ENCODE assay signal across 13 cellular contexts in genomic region chr5:31382051-31382878, GRCh38.
DNase-seq lines count a peak whose midpoint lies in the region; ATAC-seq and TF ChIP-seq lines count a peak whose summit lies in the region.
"Had no signal": no experiment of that assay in that cellular context is flagged by ENCODE, and none has a peak within 500 bp of the region (broad histone marks: within the 10 kb centered on the region; RNA-seq: fewer than 3 reads in every experiment).

No MANE protein-coding gene starts in this region.

- H2AFZ ChIP-seq in SK-N-SH (ENCODE audit: low read depth), result 0 out of 2 replicates have a peak overlapping the region, but pooled peaks have one; percentile 36

- H3K9me3 ChIP-seq in SK-N-SH, result no peaks in the 10 kb centered on the region

- peaks cover 3 to 7% of the 10 kb centered on the region in 2 donors for H3K9me3 Mint-ChIP-seq in stimulated activated naive B cell treated with anti-CD40 and anti-IgM and Interleukin-4, amounts not matched to agents 10 μg/mL and 1 μg/mL and 100 μg/mL, for 72 hours
- no peaks in the 10 kb centered on the region for H3K9me3 Mint-ChIP-seq in stimulated activated naive CD8-positive, alpha-beta T cell treated with anti-CD3 and anti-CD28 coated beads, Interleukin-15, amount 100 ng/mL, for 72 hours

- H3K4me2 ChIP-seq in SK-N-SH, result no peak overlapping the region

- H3K9ac ChIP-seq in SK-N-SH, result no peak overlapping the region

- TF ChIP-seq EP300 in SK-N-SH (IDR thresholded peaks at IDR 0.05; ENCODE audit: borderline replicate concordance in 1 of 2, low read depth in 1 of 2, low read length in 1 of 2), result no peak

- H3K27me3 ChIP-seq in SK-N-SH (ENCODE audit: insufficient read depth), result no peaks in the 10 kb centered on the region

- no peak for TF ChIP-seq CTCF in SK-N-SH (IDR thresholded peaks at IDR 0.05)

- DNase-seq in DMS 273 (lab: John Stamatoyannopoulos, UW; ENCODE audit: unreplicated experiment), result peak; percentile 7
- no peak for DNase-seq in DMS 273 treated with DMSO at 0.1 percent for 48 hours (lab: John Stamatoyannopoulos, UW)
- DNase-seq in SK-N-SH, result no peak
- no peak for DNase-seq in stimulated activated naive B cell treated with anti-CD40 and anti-IgM and Interleukin-4, amounts not matched to agents 10 μg/mL and 1 μg/mL and 100 μg/mL, for 72 hours
- DNase-seq in stimulated activated CD4-positive, alpha-beta T cell treated with anti-CD3 and anti-CD28 coated beads, Interleukin-4, amount 100 ng/mL, for 1 hour, result no peak
- DNase-seq in stimulated activated naive CD8-positive, alpha-beta T cell treated with anti-CD3 and anti-CD28 coated beads, Interleukin-15, amount 100 ng/mL, for 72 hours, result no peak
- DNase-seq: activated gamma-delta T cell, DMS53, NCI-H526 had no signal

- H3F3A ChIP-seq in SK-N-SH (replicated peaks; ENCODE audit: insufficient read depth), result no peaks in the 10 kb centered on the region

- no peak overlapping the region for H3K4me3 Mint-ChIP-seq in stimulated activated naive B cell treated with anti-CD40 and anti-IgM and Interleukin-4, amounts not matched to agents 10 μg/mL and 1 μg/mL and 100 μg/mL, for 72 hours
- no peak overlapping the region for H3K4me3 Mint-ChIP-seq in stimulated activated naive CD8-positive, alpha-beta T cell treated with anti-CD3 and anti-CD28 coated beads, Interleukin-15, amount 100 ng/mL, for 72 hours

- no peak overlapping the region for H3K27ac Mint-ChIP-seq in stimulated activated naive B cell treated with anti-CD40 and anti-IgM and Interleukin-4, amounts not matched to agents 10 μg/mL and 1 μg/mL and 100 μg/mL, for 72 hours
- H3K27ac Mint-ChIP-seq in stimulated activated naive CD8-positive, alpha-beta T cell treated with anti-CD3 and anti-CD28 coated beads, Interleukin-15, amount 100 ng/mL, for 72 hours, result no peak overlapping the region

- POLR2A ChIA-PET in SK-N-SH (lab: Yijun Ruan, JAX), result no interaction called here

- CTCF ChIA-PET in SK-N-SH (lab: Yijun Ruan, JAX), result no interaction called here

- TF ChIP-seq RAD21 in SK-N-SH (IDR thresholded peaks at IDR 0.05; ENCODE audit: low read length), result no peak

- H4K20me1 ChIP-seq in SK-N-SH (ENCODE audit: insufficient read depth), result no peaks in the 10 kb centered on the region

- no peak overlapping the region for H3K4me3 ChIP-seq in SK-N-SH (ENCODE audit: low read depth in 2 of 2, low read length in 1 of 2)
- H3K4me3 ChIP-seq: skin epidermis had no signal

- H3K79me2 ChIP-seq in SK-N-SH (ENCODE audit: insufficient read depth), result no peaks in the 10 kb centered on the region

- no peak overlapping the region for H3K27ac ChIP-seq in SK-N-SH (ENCODE audit: low read depth in 2 of 2, low read length in 1 of 2)
- H3K27ac ChIP-seq: 22Rv1, skin epidermis had no signal

- H3K4me1 Mint-ChIP-seq in stimulated activated naive B cell treated with anti-CD40 and anti-IgM and Interleukin-4, amounts not matched to agents 10 μg/mL and 1 μg/mL and 100 μg/mL, for 72 hours, result peaks cover 0 to 8% of the 10 kb centered on the region in 2 donors
- H3K4me1 Mint-ChIP-seq in stimulated activated naive CD8-positive, alpha-beta T cell treated with anti-CD3 and anti-CD28 coated beads, Interleukin-15, amount 100 ng/mL, for 72 hours, result no peaks in the 10 kb centered on the region

- 82% methylated on average over 15 of the region's 15 CpGs for WGBS in SK-N-SH (ENCODE audit: low lambda C conversion rate)

- no peaks in the 10 kb centered on the region for H3K36me3 Mint-ChIP-seq in stimulated activated naive B cell treated with anti-CD40 and anti-IgM and Interleukin-4, amounts not matched to agents 10 μg/mL and 1 μg/mL and 100 μg/mL, for 72 hours

- ATAC-seq in HG02852 (IDR thresholded peaks at IDR 0.05; ENCODE audit: unreplicated experiment) (peak; percentile 92), HG03097 (IDR thresholded peaks at IDR 0.05; ENCODE audit: low FRiP score, unreplicated experiment) (no peak)
- ATAC-seq in stimulated activated naive B cell treated with anti-CD40 and anti-IgM and Interleukin-4, amounts not matched to agents 10 μg/mL and 1 μg/mL and 100 μg/mL, for 72 hours (replicated peaks), result peak; percentile 75 to 82
- ATAC-seq in stimulated activated naive CD8-positive, alpha-beta T cell treated with anti-CD3 and anti-CD28 coated beads, Interleukin-15, amount 100 ng/mL, for 72 hours, result no peak

- no peaks in the 10 kb centered on the region for H3K9me2 ChIP-seq in SK-N-SH

- H3K36me3 ChIP-seq in SK-N-SH (replicated peaks in 1 of 2; ENCODE audit: control insufficient read depth in 1 of 2, insufficient read depth in 2 of 2, low read length in 1 of 2), result no peaks in the 10 kb centered on the region

- H3K27me3 Mint-ChIP-seq in stimulated activated naive B cell treated with anti-CD40 and anti-IgM and Interleukin-4, amounts not matched to agents 10 μg/mL and 1 μg/mL and 100 μg/mL, for 72 hours, result peaks cover 7 to 12% of the 10 kb centered on the region in 2 donors
- H3K27me3 Mint-ChIP-seq in stimulated activated naive CD8-positive, alpha-beta T cell treated with anti-CD3 and anti-CD28 coated beads, Interleukin-15, amount 100 ng/mL, for 72 hours, result peaks cover 36% of the 10 kb centered on the region

- H3K4me1 ChIP-seq in SK-N-SH (ENCODE audit: control insufficient read depth in 1 of 2, insufficient read depth in 2 of 2, low read depth in 1 of 2, low read length in 1 of 2), result peaks cover 4 to 12% of the 10 kb centered on the region in 2 experiments; a peak in 2 of 4 replicates

TF ChIP-seq in SK-N-SH, 30 proteins besides CTCF, POLR2A, EP300 and RAD21:
- TF ChIP-seq POLR2AphosphoS5 (IDR thresholded peaks at IDR 0.05; ENCODE audit: low read depth, low read length) (no peak), IRF3 (IDR thresholded peaks at IDR 0.05; ENCODE audit: low read depth, low read length) (no peak)

Comparison
In these comparisons a context has a peak if more than half of its experiments do, and no peak if none do; other contexts are left out.
1. ATAC-seq: peak in HG02852 (single experiment) and stimulated activated naive B cell treated with anti-CD40 and anti-IgM and Interleukin-4, amounts not matched to agents 10 μg/mL and 1 μg/mL and 100 μg/mL, for 72 hours (2 of 2); none in HG03097 (single experiment) and stimulated activated naive CD8-positive, alpha-beta T cell treated with anti-CD3 and anti-CD28 coated beads, Interleukin-15, amount 100 ng/mL, for 72 hours (single experiment).